In genomic region chr1:11550664-11551283, GRCh38 we compare ENCODE assay signal across 1 cellular context.
A peak's percentile ranks its signal among the peaks of the same experiment; 100 is the strongest.
TF ChIP-seq lines count a peak whose summit lies in the region.

No MANE protein-coding gene starts in this region.

TF ChIP-seq in WTC11, 78 proteins besides CTCF, POLR2A, EP300 and RAD21 (continued from another document):
- TF ChIP-seq, protein P1, sequence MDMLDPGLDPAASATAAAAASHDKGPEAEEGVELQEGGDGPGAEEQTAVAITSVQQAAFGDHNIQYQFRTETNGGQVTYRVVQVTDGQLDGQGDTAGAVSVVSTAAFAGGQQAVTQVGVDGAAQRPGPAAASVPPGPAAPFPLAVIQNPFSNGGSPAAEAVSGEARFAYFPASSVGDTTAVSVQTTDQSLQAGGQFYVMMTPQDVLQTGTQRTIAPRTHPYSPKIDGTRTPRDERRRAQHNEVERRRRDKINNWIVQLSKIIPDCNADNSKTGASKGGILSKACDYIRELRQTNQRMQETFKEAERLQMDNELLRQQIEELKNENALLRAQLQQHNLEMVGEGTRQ (CRISPR knock-in tag; IDR thresholded peaks at IDR 0.05), result 0 out of 2 replicates have a peak, but pooled peaks have one; percentile 29
- TF ChIP-seq ZSCAN18 (CRISPR knock-in tag; IDR thresholded peaks at IDR 0.05) (peak; percentile 87; the same call in 1 of the 2 replicates), IRF2 (CRISPR knock-in tag; IDR thresholded peaks at IDR 0.05; ENCODE audit: borderline replicate concordance, low read depth) (0 out of 2 replicates have a peak, but pooled peaks have one; percentile 63), ZNF416 (CRISPR knock-in tag; IDR thresholded peaks at IDR 0.05) (0 out of 2 replicates have a peak, but pooled peaks have one; percentile 65), CREM (CRISPR knock-in tag; IDR thresholded peaks at IDR 0.05) (peak; percentile 91), FOXJ3 (CRISPR knock-in tag; IDR thresholded peaks at IDR 0.05; ENCODE audit: borderline replicate concordance) (no peak), EMX1 (CRISPR knock-in tag; IDR thresholded peaks at IDR 0.05) (no peak), NFATC4 (CRISPR knock-in tag; IDR thresholded peaks at IDR 0.05) (no peak), HMGA2 (CRISPR knock-in tag; IDR thresholded peaks at IDR 0.05) (no peak), ZNF425 (CRISPR knock-in tag; conservative IDR thresholded peaks at IDR 0.05) (0 out of 2 replicates have a peak, but pooled peaks have one; percentile 40), ELF4 (CRISPR knock-in tag; IDR thresholded peaks at IDR 0.05; ENCODE audit: low read depth) (peak; percentile 91), FOXK1 (CRISPR knock-in tag; IDR thresholded peaks at IDR 0.05) (peak; percentile 94), ERG (CRISPR knock-in tag; IDR thresholded peaks at IDR 0.05) (0 out of 2 replicates have a peak, but pooled peaks have one; percentile 38), MYBL2 (CRISPR knock-in tag; IDR thresholded peaks at IDR 0.05) (peak; percentile 93), ATF1 (CRISPR knock-in tag; IDR thresholded peaks at IDR 0.05) (peak; percentile 95), PRDM15 (CRISPR knock-in tag; IDR thresholded peaks at IDR 0.05) (no peak), ZMAT4 (CRISPR knock-in tag; IDR thresholded peaks at IDR 0.05) (no peak), KAT7 (CRISPR knock-in tag; IDR thresholded peaks at IDR 0.05; ENCODE audit: borderline replicate concordance) (peak; percentile 53; the same call in 1 of the 2 replicates), NR2C2 (CRISPR knock-in tag; IDR thresholded peaks at IDR 0.05) (peak; percentile 80; the same call in 1 of the 2 replicates), PREB (CRISPR knock-in tag; IDR thresholded peaks at IDR 0.05; ENCODE audit: borderline replicate concordance) (peak; percentile 96; the same call in 1 of the 2 replicates), RELA (CRISPR knock-in tag; IDR thresholded peaks at IDR 0.05; ENCODE audit: borderline replicate concordance) (peak; percentile 97; the same call in 1 of the 2 replicates), JAZF1 (CRISPR knock-in tag; IDR thresholded peaks at IDR 0.05) (no peak)
- TF ChIP-seq, protein P2, sequence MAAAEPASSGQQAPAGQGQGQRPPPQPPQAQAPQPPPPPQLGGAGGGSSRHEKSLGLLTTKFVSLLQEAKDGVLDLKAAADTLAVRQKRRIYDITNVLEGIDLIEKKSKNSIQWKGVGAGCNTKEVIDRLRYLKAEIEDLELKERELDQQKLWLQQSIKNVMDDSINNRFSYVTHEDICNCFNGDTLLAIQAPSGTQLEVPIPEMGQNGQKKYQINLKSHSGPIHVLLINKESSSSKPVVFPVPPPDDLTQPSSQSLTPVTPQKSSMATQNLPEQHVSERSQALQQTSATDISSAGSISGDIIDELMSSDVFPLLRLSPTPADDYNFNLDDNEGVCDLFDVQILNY (CRISPR knock-in tag; IDR thresholded peaks at IDR 0.05), result peak; percentile 79; the same call in 1 of the 2 replicates
- TF ChIP-seq, protein P3, sequence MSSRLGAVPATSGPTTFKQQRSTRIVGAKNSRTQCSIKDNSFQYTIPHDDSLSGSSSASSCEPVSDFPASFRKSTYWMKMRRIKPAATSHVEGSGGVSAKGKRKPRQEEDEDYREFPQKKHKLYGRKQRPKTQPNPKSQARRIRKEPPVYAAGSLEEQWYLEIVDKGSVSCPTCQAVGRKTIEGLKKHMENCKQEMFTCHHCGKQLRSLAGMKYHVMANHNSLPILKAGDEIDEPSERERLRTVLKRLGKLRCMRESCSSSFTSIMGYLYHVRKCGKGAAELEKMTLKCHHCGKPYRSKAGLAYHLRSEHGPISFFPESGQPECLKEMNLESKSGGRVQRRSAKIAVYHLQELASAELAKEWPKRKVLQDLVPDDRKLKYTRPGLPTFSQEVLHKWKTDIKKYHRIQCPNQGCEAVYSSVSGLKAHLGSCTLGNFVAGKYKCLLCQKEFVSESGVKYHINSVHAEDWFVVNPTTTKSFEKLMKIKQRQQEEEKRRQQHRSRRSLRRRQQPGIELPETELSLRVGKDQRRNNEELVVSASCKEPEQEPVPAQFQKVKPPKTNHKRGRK (CRISPR knock-in tag; IDR thresholded peaks at IDR 0.05; ENCODE audit: borderline replicate concordance), result peak; percentile 87; the same call in 1 of the 2 replicates
- TF ChIP-seq, protein P4, sequence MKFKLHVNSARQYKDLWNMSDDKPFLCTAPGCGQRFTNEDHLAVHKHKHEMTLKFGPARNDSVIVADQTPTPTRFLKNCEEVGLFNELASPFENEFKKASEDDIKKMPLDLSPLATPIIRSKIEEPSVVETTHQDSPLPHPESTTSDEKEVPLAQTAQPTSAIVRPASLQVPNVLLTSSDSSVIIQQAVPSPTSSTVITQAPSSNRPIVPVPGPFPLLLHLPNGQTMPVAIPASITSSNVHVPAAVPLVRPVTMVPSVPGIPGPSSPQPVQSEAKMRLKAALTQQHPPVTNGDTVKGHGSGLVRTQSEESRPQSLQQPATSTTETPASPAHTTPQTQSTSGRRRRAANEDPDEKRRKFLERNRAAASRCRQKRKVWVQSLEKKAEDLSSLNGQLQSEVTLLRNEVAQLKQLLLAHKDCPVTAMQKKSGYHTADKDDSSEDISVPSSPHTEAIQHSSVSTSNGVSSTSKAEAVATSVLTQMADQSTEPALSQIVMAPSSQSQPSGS (CRISPR knock-in tag; IDR thresholded peaks at IDR 0.05; ENCODE audit: borderline replicate concordance, low read depth), result peak; percentile 83; the same call in 1 of the 2 replicates
